In the genomic region with DNA sequence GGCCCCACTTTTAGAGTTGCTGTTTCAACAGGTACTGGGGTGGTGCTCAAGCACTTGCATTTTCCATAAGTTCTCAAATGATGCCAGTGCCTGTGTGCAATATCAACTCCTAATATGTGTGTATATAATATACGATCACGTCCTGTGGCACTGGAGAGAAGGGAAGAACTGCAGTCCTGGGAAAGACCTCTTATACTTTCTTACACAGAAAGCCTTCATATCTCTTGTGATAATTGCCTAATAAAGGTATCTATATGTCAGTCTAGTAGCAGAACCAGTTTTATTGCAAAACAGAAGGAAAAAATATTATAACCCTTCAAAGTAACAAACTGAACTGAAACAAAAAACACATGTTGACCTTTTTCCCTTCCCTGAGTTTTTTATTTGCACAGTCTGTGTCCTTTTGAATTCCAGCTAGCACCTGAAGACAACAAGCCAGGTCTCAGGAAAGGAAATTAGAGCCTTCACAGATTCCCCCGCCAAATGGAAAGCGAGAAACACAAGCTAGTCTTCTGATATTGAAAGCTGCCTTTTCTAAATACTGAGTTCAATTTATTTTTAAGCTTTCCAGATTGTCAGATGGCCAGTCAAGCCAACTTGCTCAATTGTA, we compare ENCODE assay signal across 1 cellular context.
TF ChIP-seq lines count a peak whose summit lies in the region.

No MANE protein-coding gene starts in this region.

TF ChIP-seq in endothelial cell of umbilical vein, 7 proteins besides CTCF, POLR2A, EP300 and RAD21:
- TF ChIP-seq POLR2AphosphoS5 (IDR thresholded peaks at IDR 0.05; ENCODE audit: insufficient read depth, low read depth, low read length) (no peak), JUN (IDR thresholded peaks at IDR 0.05; ENCODE audit: borderline replicate concordance, insufficient read depth, insufficient read length, low read depth) (no peak), FOS (IDR thresholded peaks at IDR 0.05; ENCODE audit: borderline replicate concordance, insufficient read depth, low read length) (no peak), MYC (IDR thresholded peaks at IDR 0.05; ENCODE audit: low read depth, low read length) (no peak), GATA2 (IDR thresholded peaks at IDR 0.05; ENCODE audit: insufficient read depth, insufficient read length, low read depth, low read length) (no peak), EZH2 (IDR thresholded peaks at IDR 0.05; ENCODE audit: borderline replicate concordance, low read depth, low read length, severe bottlenecking) (no peak)
- TF ChIP-seq, protein P1, sequence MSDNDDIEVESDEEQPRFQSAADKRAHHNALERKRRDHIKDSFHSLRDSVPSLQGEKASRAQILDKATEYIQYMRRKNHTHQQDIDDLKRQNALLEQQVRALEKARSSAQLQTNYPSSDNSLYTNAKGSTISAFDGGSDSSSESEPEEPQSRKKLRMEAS (IDR thresholded peaks at IDR 0.05; ENCODE audit: insufficient read depth, insufficient read length) = no peak
